Comparison of ENCODE assay signal across 9 cellular contexts in genomic region chr17:72386619-72387237, GRCh38.
A peak's percentile ranks its signal among the peaks of the same experiment; 100 is the strongest.
DNase-seq lines count a peak whose midpoint lies in the region; ATAC-seq and TF ChIP-seq lines count a peak whose summit lies in the region.
"Had no signal": no experiment of that assay in that cellular context is flagged by ENCODE, and none has a peak within 500 bp of the region (broad histone marks: within the 10 kb centered on the region; RNA-seq: fewer than 3 reads in every experiment).

No MANE protein-coding gene starts in this region.

- H3K36me3 ChIP-seq in SK-N-SH (replicated peaks in 1 of 2; ENCODE audit: control insufficient read depth in 1 of 2, insufficient read depth in 2 of 2, low read length in 1 of 2) = no peaks in the 10 kb centered on the region

- TF ChIP-seq CTCF in SK-N-SH (IDR thresholded peaks at IDR 0.05) (no peak), osteocyte (IDR thresholded peaks at IDR 0.05) (no peak)

- no peaks in the 10 kb centered on the region for H4K20me1 ChIP-seq in SK-N-SH (ENCODE audit: insufficient read depth)

- peaks cover 56% of the 10 kb centered on the region for H3K4me1 Mint-ChIP-seq in osteocyte (ENCODE audit: unreplicated experiment)

- peak overlapping the region; percentile 43 for H3K4me2 ChIP-seq in SK-N-SH

- no peaks in the 10 kb centered on the region for H3K27me3 ChIP-seq in SK-N-SH (ENCODE audit: insufficient read depth)

- H3K36me3 Mint-ChIP-seq in osteocyte (ENCODE audit: unreplicated experiment) = no peaks in the 10 kb centered on the region

- ATAC-seq in GM19023 (IDR thresholded peaks at IDR 0.05; ENCODE audit: unreplicated experiment) = no peak

- no peak for TF ChIP-seq EP300 in SK-N-SH (IDR thresholded peaks at IDR 0.05; ENCODE audit: borderline replicate concordance in 1 of 2, low read depth in 1 of 2, low read length in 1 of 2)

- H3K4me3 Mint-ChIP-seq in osteocyte (ENCODE audit: unreplicated experiment) = no peak overlapping the region

- no peaks in the 10 kb centered on the region for H3K9me3 ChIP-seq in SK-N-SH

- CTCF ChIA-PET in SK-N-SH (lab: Yijun Ruan, JAX) = interaction anchor here (0.7 to 1.6 kb wide), 3 partner anchors 21 to 151 kb away, joined by 3 to 4 read pairs (median 3); no protein-coding TSS in a partner anchor

- peaks cover 12 to 48% of the 10 kb centered on the region in 2 experiments; a peak in 3 of 4 replicates for H3K4me1 ChIP-seq in SK-N-SH (ENCODE audit: control insufficient read depth in 1 of 2, insufficient read depth in 2 of 2, low read depth in 1 of 2, low read length in 1 of 2)

- no peak overlapping the region for H2AFZ ChIP-seq in SK-N-SH (ENCODE audit: low read depth)

- H3F3A ChIP-seq in SK-N-SH (replicated peaks; ENCODE audit: insufficient read depth) = peaks cover 27% of the 10 kb centered on the region

- H3K27ac ChIP-seq in SK-N-SH (ENCODE audit: low read depth in 2 of 2, low read length in 1 of 2) = peak overlapping the region in 1 of 2 experiments; percentile 93; a peak in 2 of 4 replicates

- no peaks in the 10 kb centered on the region for H3K27me3 Mint-ChIP-seq in osteocyte (ENCODE audit: unreplicated experiment)

- no peaks in the 10 kb centered on the region for H3K79me2 ChIP-seq in SK-N-SH (ENCODE audit: insufficient read depth)

- H3K9me2 ChIP-seq in SK-N-SH = no peaks in the 10 kb centered on the region

- peak overlapping the region; percentile 41; the same call in 1 of the 2 replicates for H3K9ac ChIP-seq in SK-N-SH

- H3K27ac Mint-ChIP-seq in osteocyte (ENCODE audit: unreplicated experiment) = peak overlapping the region; percentile 61

- POLR2A ChIA-PET in SK-N-SH (lab: Yijun Ruan, JAX) = interaction anchor here (0.8 kb wide), 1 partner anchor 16 kb away, joined by 8 read pairs; no protein-coding TSS in a partner anchor

- 88% methylated on average over 5 of the region's 5 CpGs for WGBS in SK-N-SH (ENCODE audit: low lambda C conversion rate)

- H3K4me3 ChIP-seq in SK-N-SH (ENCODE audit: low read depth in 2 of 2, low read length in 1 of 2) = no peak overlapping the region

- no peak for TF ChIP-seq RAD21 in SK-N-SH (IDR thresholded peaks at IDR 0.05; ENCODE audit: low read length)

- DNase-seq in EH (ENCODE audit: low read depth) (peak; percentile 62), NCI-H1436 treated with DMSO at 0.1 percent for 48 hours (lab: John Stamatoyannopoulos, UW) (peak; percentile 36), SK-N-SH (no peak), osteocyte (ENCODE audit: extremely low spot score, unreplicated experiment) (no peak), DMS153 (lab: John Stamatoyannopoulos, UW) (no peak)
- DNase-seq in effector CD4-positive, alpha-beta T cell = no peak
- DNase-seq: activated CD8-positive, alpha-beta memory T cell treated with anti-CD3 and anti-CD28 coated beads, Interleukin-2, amount 50 U/mL, for 48 hours; Kasumi-1 had no signal

- no peaks in the 10 kb centered on the region for H3K9me3 Mint-ChIP-seq in osteocyte (ENCODE audit: unreplicated experiment)

TF ChIP-seq in SK-N-SH, 30 proteins besides CTCF, POLR2A, EP300 and RAD21:
- TF ChIP-seq NRF1 (IDR thresholded peaks at IDR 0.05; ENCODE audit: low read depth, low read length) (no peak), ELF1 (IDR thresholded peaks at IDR 0.05) (no peak), NFIC (IDR thresholded peaks at IDR 0.05; ENCODE audit: borderline replicate concordance) (peak; percentile 41; the same call in 1 of the 2 replicates), EZH2phosphoT487 (IDR thresholded peaks at IDR 0.05; ENCODE audit: borderline replicate concordance, low read depth) (no peak), FOXJ3 (CRISPR knock-in tag; IDR thresholded peaks at IDR 0.05) (no peak), RFX5 (IDR thresholded peaks at IDR 0.05; ENCODE audit: low read length) (no peak), JUND (IDR thresholded peaks at IDR 0.05) (no peak), GATA2 (CRISPR knock-in tag; IDR thresholded peaks at IDR 0.05) (no peak), TCF12 (IDR thresholded peaks at IDR 0.05) (no peak; the same call in 1 of the 2 replicates), MEF2A (IDR thresholded peaks at IDR 0.05; ENCODE audit: borderline replicate concordance, low read depth) (no peak), ZBTB33 (IDR thresholded peaks at IDR 0.05; ENCODE audit: borderline replicate concordance, low read depth) (no peak), SIN3A (IDR thresholded peaks at IDR 0.05; ENCODE audit: borderline replicate concordance, low read depth, low read length) (no peak), RCOR1 (IDR thresholded peaks at IDR 0.05; ENCODE audit: low read length) (peak; percentile 41; the same call in 1 of the 2 replicates), GABPA (IDR thresholded peaks at IDR 0.05; ENCODE audit: low read depth) (no peak)
- TF ChIP-seq, protein P1, sequence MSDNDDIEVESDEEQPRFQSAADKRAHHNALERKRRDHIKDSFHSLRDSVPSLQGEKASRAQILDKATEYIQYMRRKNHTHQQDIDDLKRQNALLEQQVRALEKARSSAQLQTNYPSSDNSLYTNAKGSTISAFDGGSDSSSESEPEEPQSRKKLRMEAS (IDR thresholded peaks at IDR 0.05; ENCODE audit: low read depth) = no peak
- TF ChIP-seq, protein P2, sequence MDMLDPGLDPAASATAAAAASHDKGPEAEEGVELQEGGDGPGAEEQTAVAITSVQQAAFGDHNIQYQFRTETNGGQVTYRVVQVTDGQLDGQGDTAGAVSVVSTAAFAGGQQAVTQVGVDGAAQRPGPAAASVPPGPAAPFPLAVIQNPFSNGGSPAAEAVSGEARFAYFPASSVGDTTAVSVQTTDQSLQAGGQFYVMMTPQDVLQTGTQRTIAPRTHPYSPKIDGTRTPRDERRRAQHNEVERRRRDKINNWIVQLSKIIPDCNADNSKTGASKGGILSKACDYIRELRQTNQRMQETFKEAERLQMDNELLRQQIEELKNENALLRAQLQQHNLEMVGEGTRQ (IDR thresholded peaks at IDR 0.05; ENCODE audit: borderline replicate concordance, low read depth, low read length) = no peak
- TF ChIP-seq, protein P3, sequence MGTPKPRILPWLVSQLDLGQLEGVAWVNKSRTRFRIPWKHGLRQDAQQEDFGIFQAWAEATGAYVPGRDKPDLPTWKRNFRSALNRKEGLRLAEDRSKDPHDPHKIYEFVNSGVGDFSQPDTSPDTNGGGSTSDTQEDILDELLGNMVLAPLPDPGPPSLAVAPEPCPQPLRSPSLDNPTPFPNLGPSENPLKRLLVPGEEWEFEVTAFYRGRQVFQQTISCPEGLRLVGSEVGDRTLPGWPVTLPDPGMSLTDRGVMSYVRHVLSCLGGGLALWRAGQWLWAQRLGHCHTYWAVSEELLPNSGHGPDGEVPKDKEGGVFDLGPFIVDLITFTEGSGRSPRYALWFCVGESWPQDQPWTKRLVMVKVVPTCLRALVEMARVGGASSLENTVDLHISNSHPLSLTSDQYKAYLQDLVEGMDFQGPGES (IDR thresholded peaks at IDR 0.05; ENCODE audit: low read depth, low read length) = no peak

Comparison
In these comparisons a context has a peak if more than half of its experiments do, and no peak if none do; other contexts are left out.
1. DNase-seq: peak in EH (single experiment) and NCI-H1436 treated with DMSO at 0.1 percent for 48 hours (single experiment); none in SK-N-SH (single experiment), osteocyte (single experiment), effector CD4-positive, alpha-beta T cell (single experiment) and DMS153 (single experiment).